ENCODE assay signal across 23 cellular contexts in the genomic region with DNA sequence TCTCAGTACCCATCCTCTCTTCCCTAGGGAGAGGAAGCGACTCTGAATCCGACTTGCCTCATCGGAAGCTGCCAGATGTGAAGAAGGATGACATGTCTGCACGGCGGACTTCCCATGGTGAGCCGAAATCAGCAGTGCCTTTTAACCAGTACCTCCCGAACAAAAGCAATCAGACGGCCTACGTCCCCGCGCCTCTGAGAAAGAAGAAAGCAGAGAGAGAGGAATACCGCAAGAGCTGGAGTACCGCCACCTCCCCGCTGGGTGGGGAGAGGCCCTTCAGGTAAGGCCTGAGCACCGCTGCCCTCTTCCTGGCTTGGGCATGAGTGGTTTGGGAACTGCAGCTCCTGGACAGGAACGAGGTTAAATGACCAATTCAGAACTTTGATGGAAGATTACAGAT.
A peak's percentile ranks its signal among the peaks of the same experiment; 100 is the strongest.
DNase-seq lines count a peak whose midpoint lies in the region; ATAC-seq and TF ChIP-seq lines count a peak whose summit lies in the region.
"Had no signal": no experiment of that assay in that cellular context is flagged by ENCODE, and none has a peak within 500 bp of the region (broad histone marks: within the 10 kb centered on the region; RNA-seq: fewer than 3 reads in every experiment).

No MANE protein-coding gene starts in this region.

- H2AFZ ChIP-seq in H9 (ENCODE audit: low read length) (no peak overlapping the region), neural progenitor cell (replicated peaks) (peak overlapping the region; percentile 30)

- no peaks in the 10 kb centered on the region for H3K36me3 Mint-ChIP-seq in H9 (ENCODE audit: insufficient read depth in 1 of 3, low read depth in 3 of 3)
- H3K36me3 Mint-ChIP-seq in endothelial cell (ENCODE audit: low read depth, unreplicated experiment), result peaks cover 45% of the 10 kb centered on the region
- no peaks in the 10 kb centered on the region for H3K36me3 Mint-ChIP-seq in neural progenitor cell
- H3K36me3 Mint-ChIP-seq: CD8-positive, alpha-beta T cell had no signal

- H3K27me3 Mint-ChIP-seq in H9 (ENCODE audit: low read depth) (peaks cover 12% of the 10 kb centered on the region), endothelial cell (ENCODE audit: unreplicated experiment) (peaks cover 12% of the 10 kb centered on the region), neural progenitor cell (ENCODE audit: insufficient read depth, low read depth) (no peaks in the 10 kb centered on the region)

- peaks cover 47 to 51% of the 10 kb centered on the region in 2 experiments for H3K4me1 Mint-ChIP-seq in H9
- peaks cover 44% of the 10 kb centered on the region for H3K4me1 Mint-ChIP-seq in endothelial cell (ENCODE audit: unreplicated experiment)
- peaks cover 39% of the 10 kb centered on the region for H3K4me1 Mint-ChIP-seq in neural progenitor cell

- peak; percentile 78 for DNase-seq in H9
- peak; percentile 25 for DNase-seq in endothelial cell (ENCODE audit: low spot score)
- DNase-seq in neural progenitor cell (ENCODE audit: low spot score), result peak; percentile 67
- DNase-seq in dedifferentiated amniotic fluid mesenchymal stem cell (ENCODE audit: extremely low spot score), result no peak
- DNase-seq: C1 segment of cervical spinal cord; Caco-2; CD8-positive, alpha-beta T cell; GDM1; HFFc6; IMR-90; KG1; MG63; NCI-H2029 treated with DMSO at 0.1 percent for 48 hours; NCI-H446 treated with DMSO at 0.1 percent for 48 hours; NCI-H526; Right ventricle myocardium superior; RPMI8226 had no signal

- peak overlapping the region in 10 of 11 experiments; percentile 31 to 64 (median 46); a peak in 18 of 22 replicates for H3K4me2 ChIP-seq in BLaER1 treated with 17β-estradiol and CSF1 and Interleukin-3, amounts not matched to agents 10 nM and 100 nM
- H3K4me2 ChIP-seq in H9 (ENCODE audit: insufficient read depth, insufficient read length, low read length) (no peak overlapping the region), neural progenitor cell (peak overlapping the region; percentile 42)

- H3K79me1 ChIP-seq in H9 (ENCODE audit: insufficient read depth, low read depth, low read length, poor library complexity, severe bottlenecking), result no peaks in the 10 kb centered on the region

- no peaks in the 10 kb centered on the region for H4K20me1 ChIP-seq in BLaER1 treated with 17β-estradiol and CSF1 and Interleukin-3, amounts not matched to agents 10 nM and 100 nM
- H4K20me1 ChIP-seq in H9 (ENCODE audit: control insufficient read depth, insufficient read depth, insufficient read length) (no peaks in the 10 kb centered on the region), neural progenitor cell (ENCODE audit: low read depth) (no peaks in the 10 kb centered on the region)

- no peak overlapping the region for H2BK15ac ChIP-seq in H9 (ENCODE audit: low read depth, low read length)

- no peaks in the 10 kb centered on the region for H3K9me3 ChIP-seq in BLaER1 treated with 17β-estradiol and CSF1 and Interleukin-3, amounts not matched to agents 10 nM and 100 nM (replicated peaks in 1 of 11)
- H3K9me3 ChIP-seq in H9 (ENCODE audit: control insufficient read depth, low read depth, low read length), result no peaks in the 10 kb centered on the region
- no peaks in the 10 kb centered on the region for H3K9me3 ChIP-seq in neural progenitor cell (ENCODE audit: low read depth)
- H3K9me3 ChIP-seq: Caco-2, HAP-1, MG63, SJSA1 had no signal

- no peak overlapping the region for H3K56ac ChIP-seq in H9 (ENCODE audit: insufficient read length, low read depth, low read length)

- H4K8ac ChIP-seq in H9 (replicated peaks; ENCODE audit: insufficient read length, low read depth, low read length), result no peak overlapping the region

- H3K4me3 Mint-ChIP-seq in H9, result no peak overlapping the region; a peak in 1 of 5 replicates
- peak overlapping the region; percentile 86 for H3K4me3 Mint-ChIP-seq in endothelial cell (ENCODE audit: unreplicated experiment)
- H3K4me3 Mint-ChIP-seq in neural progenitor cell, result no peak overlapping the region
- H3K4me3 Mint-ChIP-seq: CD8-positive, alpha-beta T cell; HFFc6 had no signal

- H3K9me3 Mint-ChIP-seq in H9 (no peaks in the 10 kb centered on the region), endothelial cell (ENCODE audit: unreplicated experiment) (no peaks in the 10 kb centered on the region), neural progenitor cell (no peaks in the 10 kb centered on the region)
- H3K9me3 Mint-ChIP-seq: CD8-positive, alpha-beta T cell; HFFc6 had no signal

- no CpG with 5 or more reads among the region's 16 CpGs for WGBS in H9 (ENCODE audit: extremely low coverage, insufficient read length, low lambda C conversion rate)

- H4K91ac ChIP-seq in H9 (ENCODE audit: insufficient read length, low read depth, low read length), result no peak overlapping the region

- H3K27ac ChIP-seq in BLaER1 treated with 17β-estradiol and CSF1 and Interleukin-3, amounts not matched to agents 10 nM and 100 nM, result peak overlapping the region in 1 of 11 experiments; percentile 17; a peak in 1 of 22 replicates
- H3K27ac ChIP-seq in H9 (ENCODE audit: insufficient read length, low read depth, low read length) (no peak overlapping the region), neural progenitor cell (no peak overlapping the region)
- H3K27ac ChIP-seq: SJSA1 had no signal

- no peak overlapping the region for H3T11ph ChIP-seq in H9 (ENCODE audit: low read length)

- H3K18ac ChIP-seq in H9 (ENCODE audit: insufficient read length, low read depth, low read length), result no peak overlapping the region

- H3F3A ChIP-seq in neural progenitor cell (ENCODE audit: low read depth), result peaks cover 22% of the 10 kb centered on the region

- H3K14ac ChIP-seq in H9 (ENCODE audit: insufficient read depth, low read length), result no peak overlapping the region

- 0 out of 22 replicates have a peak, but pooled peaks cover 0 to under 1% (median 0%) of the 10 kb centered on the region in 11 experiments for H3K27me3 ChIP-seq in BLaER1 treated with 17β-estradiol and CSF1 and Interleukin-3, amounts not matched to agents 10 nM and 100 nM
- H3K27me3 ChIP-seq in H9 (ENCODE audit: insufficient read depth, low read length), result no peaks in the 10 kb centered on the region; the same call in 1 of the 2 replicates
- peaks cover 3% of the 10 kb centered on the region for H3K27me3 ChIP-seq in neural progenitor cell
- H3K27me3 ChIP-seq: MG63, SJSA1 had no signal

- H3K9ac ChIP-seq in BLaER1 treated with 17β-estradiol and CSF1 and Interleukin-3, amounts not matched to agents 10 nM and 100 nM, result no peak overlapping the region
- H3K9ac ChIP-seq in H9 (ENCODE audit: extremely low read depth, insufficient read length, low read length) (no peak overlapping the region), neural progenitor cell (no peak overlapping the region)

- no peak overlapping the region for H3K4me3 ChIP-seq in BLaER1 treated with 17β-estradiol and CSF1 and Interleukin-3, amounts not matched to agents 10 nM and 100 nM
- no peak overlapping the region for H3K4me3 ChIP-seq in neural progenitor cell
- H3K4me3 ChIP-seq: GM12878, HAP-1, MG63, SJSA1 had no signal

- no peak overlapping the region for H3K23ac ChIP-seq in H9 (ENCODE audit: insufficient read length, low read depth, low read length)

- H2BK120ac ChIP-seq in H9 (ENCODE audit: low read depth, low read length, poor library complexity, severe bottlenecking), result no peak overlapping the region

- H3K36me3 ChIP-seq in BLaER1 treated with 17β-estradiol and CSF1 and Interleukin-3, amounts not matched to agents 10 nM and 100 nM, result no peaks in the 10 kb centered on the region; a peak in 2 of 22 replicates
- no peaks in the 10 kb centered on the region for H3K36me3 ChIP-seq in neural progenitor cell
- H3K36me3 ChIP-seq: HAP-1, SJSA1 had no signal

- H3K4me1 ChIP-seq in BLaER1 treated with 17β-estradiol and CSF1 and Interleukin-3, amounts not matched to agents 10 nM and 100 nM, result peaks cover 5 to 48% (median 30%) of the 10 kb centered on the region in 10 experiments
- H3K4me1 ChIP-seq in H9 (ENCODE audit: insufficient read depth, low read length), result peaks cover 10% of the 10 kb centered on the region; the same call in 1 of the 2 replicates
- peaks cover 26% of the 10 kb centered on the region for H3K4me1 ChIP-seq in neural progenitor cell
- H3K4me1 ChIP-seq: Caco-2, SJSA1 had no signal

- H3K79me2 ChIP-seq in H9 (ENCODE audit: insufficient read depth, low read length), result no peaks in the 10 kb centered on the region
- H3K79me2 ChIP-seq in neural progenitor cell (ENCODE audit: low read depth), result no peaks in the 10 kb centered on the region

- no peak overlapping the region for H2BK20ac ChIP-seq in H9 (ENCODE audit: low read depth, low read length, poor library complexity, severe bottlenecking)

- no peak for ATAC-seq in GM21576 (IDR thresholded peaks at IDR 0.05; ENCODE audit: unreplicated experiment)
- no peak for ATAC-seq in GM21825 (IDR thresholded peaks at IDR 0.05; ENCODE audit: unreplicated experiment)
- ATAC-seq: CD8-positive, alpha-beta T cell; GM12878 had no signal

- no peak overlapping the region for H3K27ac Mint-ChIP-seq in H9
- H3K27ac Mint-ChIP-seq in endothelial cell (ENCODE audit: unreplicated experiment), result peak overlapping the region; percentile 74
- H3K27ac Mint-ChIP-seq in neural progenitor cell, result no peak overlapping the region
- H3K27ac Mint-ChIP-seq: CD8-positive, alpha-beta T cell; HFFc6 had no signal

- no peak overlapping the region for H4K5ac ChIP-seq in H9 (ENCODE audit: insufficient read length, low read depth, low read length)

- no peak overlapping the region for H2BK5ac ChIP-seq in H9 (ENCODE audit: insufficient read length, low read length)

- TF ChIP-seq CTCF in H9 (conservative IDR thresholded peaks at IDR 0.05) (peak; percentile 46), endothelial cell (IDR thresholded peaks at IDR 0.05; ENCODE audit: unreplicated experiment) (no peak), neural progenitor cell (IDR thresholded peaks at IDR 0.05) (peak; percentile 11)

- H3K4ac ChIP-seq in H9 (ENCODE audit: low read depth, low read length), result no peak overlapping the region

- no peak overlapping the region for H2AK5ac ChIP-seq in H9 (ENCODE audit: insufficient read length, low read length)

- no peaks in the 10 kb centered on the region for H3K23me2 ChIP-seq in H9 (ENCODE audit: insufficient read length, low read depth, low read length, poor library complexity, severe bottlenecking)

- no peak overlapping the region for H2BK12ac ChIP-seq in H9 (ENCODE audit: insufficient read length, low read depth, low read length)
